In the genomic region with DNA sequence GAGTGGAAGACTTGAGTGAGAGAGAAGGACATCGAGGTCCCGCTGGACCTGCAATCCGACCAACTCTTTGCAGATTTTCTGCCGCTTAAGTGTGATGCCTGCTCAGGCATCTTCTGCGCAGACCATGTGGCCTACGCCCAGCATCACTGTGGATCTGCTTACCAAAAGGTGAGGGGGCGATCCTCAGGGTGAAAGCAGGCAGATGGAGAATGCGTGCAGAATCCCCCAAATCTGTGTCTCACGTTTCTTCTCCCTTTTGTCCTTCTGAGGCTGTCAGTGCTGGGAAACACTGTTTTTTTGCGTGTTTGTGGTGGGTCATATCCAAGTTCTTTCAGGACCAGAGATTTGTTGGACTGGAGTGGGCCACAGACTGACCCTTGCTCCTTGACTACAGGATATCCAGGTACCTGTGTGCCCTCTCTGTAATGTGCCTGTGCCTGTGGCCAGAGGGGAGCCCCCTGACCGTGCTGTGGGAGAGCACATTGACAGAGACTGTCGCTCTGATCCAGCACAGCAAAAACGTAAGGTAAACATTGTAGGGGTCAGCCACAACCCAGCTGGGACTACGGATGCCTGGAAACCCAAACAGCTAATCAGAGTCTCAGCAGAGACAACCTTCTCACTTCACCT, we compare ENCODE assay signal across 8 cellular contexts. TPM values are rescaled to one million over a fixed set of nuclear protein-coding genes. Genes with fewer than 3 reads are reported as not detected.
DNase-seq lines count a peak whose midpoint lies in the region; ATAC-seq and TF ChIP-seq lines count a peak whose summit lies in the region.

No MANE protein-coding gene starts in this region.

- peaks cover 28% of the 10 kb centered on the region for H3K36me3 Mint-ChIP-seq in activated CD8-positive, alpha-beta memory T cell treated with anti-CD3 and anti-CD28 coated beads, Interleukin-2, amount 10 ng/mL, durations not matched to agents 7 days and 5 days
- H3K36me3 Mint-ChIP-seq in brain, result peaks cover 15% of the 10 kb centered on the region

- no peaks in the 10 kb centered on the region for H3K27me3 ChIP-seq in liver (ENCODE audit: control insufficient read depth in 4 of 4, insufficient read depth in 4 of 4, low read length in 3 of 4)
- H3K27me3 ChIP-seq in tibial nerve, result no peaks in the 10 kb centered on the region

- H3K4me1 Mint-ChIP-seq in activated CD8-positive, alpha-beta memory T cell treated with anti-CD3 and anti-CD28 coated beads, Interleukin-2, amount 10 ng/mL, durations not matched to agents 7 days and 5 days, result peaks cover 56% of the 10 kb centered on the region
- peaks cover 30% of the 10 kb centered on the region for H3K4me1 Mint-ChIP-seq in brain

- H3K9ac ChIP-seq in liver (ENCODE audit: low read depth in 1 of 2, low read length in 2 of 2), result peak overlapping the region; percentile 23 to 32

- peak overlapping the region; percentile 95 to 97 for H3K27ac ChIP-seq in liver (ENCODE audit: low read depth in 1 of 2, low read length in 2 of 2)
- H3K27ac ChIP-seq in tibial nerve, result peak overlapping the region; percentile 97 to 99 (median 98)

- peak overlapping the region; percentile 81 for H3K4me3 Mint-ChIP-seq in activated CD8-positive, alpha-beta memory T cell treated with anti-CD3 and anti-CD28 coated beads, Interleukin-2, amount 10 ng/mL, durations not matched to agents 7 days and 5 days
- peak overlapping the region; percentile 84 to 98 (median 97) for H3K4me3 Mint-ChIP-seq in brain

- TF ChIP-seq POLR2A in tibial nerve (IDR thresholded peaks at IDR 0.05) (no peak), GM18505 (IDR thresholded peaks at IDR 0.05; ENCODE audit: borderline replicate concordance, extremely low read depth, insufficient read depth, insufficient read length) (no peak)

- no peak for TF ChIP-seq RAD21 in liver (IDR thresholded peaks at IDR 0.05)

- 14% methylated on average over 14 of the region's 14 CpGs for WGBS in liver
- WGBS in tibial nerve, 2 donors, result 21 to 29% methylated on average over 14 of the region's 14 CpGs

- peaks cover 5% of the 10 kb centered on the region for H3K9me3 Mint-ChIP-seq in activated CD8-positive, alpha-beta memory T cell treated with anti-CD3 and anti-CD28 coated beads, Interleukin-2, amount 10 ng/mL, durations not matched to agents 7 days and 5 days (ENCODE audit: low read depth)
- H3K9me3 Mint-ChIP-seq in brain, result peaks cover 0 to 6% (median 2%) of the 10 kb centered on the region in 5 experiments

- no peaks in the 10 kb centered on the region for H3K27me3 Mint-ChIP-seq in activated CD8-positive, alpha-beta memory T cell treated with anti-CD3 and anti-CD28 coated beads, Interleukin-2, amount 10 ng/mL, durations not matched to agents 7 days and 5 days
- no peaks in the 10 kb centered on the region for H3K27me3 Mint-ChIP-seq in brain

- H3K4me1 ChIP-seq in liver (ENCODE audit: control insufficient read depth in 4 of 4, insufficient read depth in 4 of 4, low read length in 3 of 4), result peaks cover 3 to 26% (median 23%) of the 10 kb centered on the region in 4 donors
- peaks cover 0 to 23% (median 12%) of the 10 kb centered on the region in 4 donors for H3K4me1 ChIP-seq in tibial nerve

- TF ChIP-seq CTCF in brain (conservative IDR thresholded peaks at IDR 0.05) (no peak), liver (IDR thresholded peaks at IDR 0.05; ENCODE audit: low read depth, low read length, missing input control) (no peak), tibial nerve (IDR thresholded peaks at IDR 0.05) (no peak)

- no peak for ATAC-seq in activated CD8-positive, alpha-beta memory T cell treated with anti-CD3 and anti-CD28 coated beads, Interleukin-2, amount 10 ng/mL, durations not matched to agents 7 days and 5 days
- ATAC-seq in GM18505 (IDR thresholded peaks at IDR 0.05; ENCODE audit: unreplicated experiment), result no peak

- H3K4me3 ChIP-seq in liver (ENCODE audit: low read depth in 1 of 3, low read length in 3 of 3), result peak overlapping the region; percentile 11 to 95 (median 78)
- H3K4me3 ChIP-seq in tibial nerve, result peak overlapping the region; percentile 68 to 82 (median 76)

- H3K9me3 ChIP-seq in liver (ENCODE audit: control insufficient read depth in 4 of 4, low read length in 3 of 4) (no peaks in the 10 kb centered on the region), tibial nerve (no peaks in the 10 kb centered on the region)

- CTCF ChIA-PET in activated CD8-positive, alpha-beta memory T cell treated with anti-CD3 and anti-CD28 coated beads, Interleukin-2, amount 10 ng/mL, durations not matched to agents 7 days and 5 days (lab: Charles Lee), result interaction anchor here (0.6 to 6.9 kb wide), 17 partner anchors 9 to 88 kb away, joined by 3 to 65 read pairs (median 7); a partner anchor contains a TSS

- peak overlapping the region; percentile 93 for H3K27ac Mint-ChIP-seq in activated CD8-positive, alpha-beta memory T cell treated with anti-CD3 and anti-CD28 coated beads, Interleukin-2, amount 10 ng/mL, durations not matched to agents 7 days and 5 days
- H3K27ac Mint-ChIP-seq in brain, result peak overlapping the region; percentile 75 to 92 (median 87)

- H3K36me3 ChIP-seq in liver (ENCODE audit: control insufficient read depth in 4 of 4, insufficient read depth in 3 of 4, low read depth in 1 of 4, low read length in 3 of 4) (peaks cover 2 to 16% (median 8%) of the 10 kb centered on the region in 4 donors), tibial nerve (peaks cover 0 to 43% (median 9%) of the 10 kb centered on the region in 3 donors)

- TF ChIP-seq EP300 in tibial nerve (IDR thresholded peaks at IDR 0.05), result no peak

- DNase-seq in activated CD8-positive, alpha-beta memory T cell treated with anti-CD3 and anti-CD28 coated beads, Interleukin-2, amount 10 ng/mL, durations not matched to agents 7 days and 5 days, result no peak
- no peak for DNase-seq in activated CD8-positive, alpha-beta memory T cell treated with anti-CD3 and anti-CD28 coated beads, Interleukin-2, amount 50 U/mL, for 4 hours
- no peak for DNase-seq in tibial nerve (ENCODE audit: low spot score in 2 of 2)
- DNase-seq in DMS153 treated with DMSO at 0.1 percent for 48 hours (lab: John Stamatoyannopoulos, UW; ENCODE audit: unreplicated experiment), result no peak
- no peak for DNase-seq in HCEC 1CT

TF ChIP-seq in liver, 16 proteins besides CTCF, POLR2A, EP300 and RAD21 (continues in another document):
- TF ChIP-seq, protein P1, sequence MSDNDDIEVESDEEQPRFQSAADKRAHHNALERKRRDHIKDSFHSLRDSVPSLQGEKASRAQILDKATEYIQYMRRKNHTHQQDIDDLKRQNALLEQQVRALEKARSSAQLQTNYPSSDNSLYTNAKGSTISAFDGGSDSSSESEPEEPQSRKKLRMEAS (IDR thresholded peaks at IDR 0.05), result no peak
- TF ChIP-seq SP1 (IDR thresholded peaks at IDR 0.05), result no peak
- no peak for TF ChIP-seq JUND (IDR thresholded peaks at IDR 0.05)

RNA-seq across cellular contexts. Expression of a gene that starts 0.8 kb away (rescaled TPM):
- total RNA-seq in activated CD8-positive, alpha-beta memory T cell treated with anti-CD3 and anti-CD28 coated beads, Interleukin-2, amount 10 ng/mL, durations not matched to agents 7 days and 5 days, result 10 to 100 TPM; 60.2 to 60.6 TPM
- polyA plus RNA-seq in brain (ENCODE audit: insufficient read depth, low read depth, low replicate concordance) (40.3 TPM), liver (10 to 100 TPM; 21.9 to 53.8 TPM)
- total RNA-seq in liver (10 to 100 TPM; 19.6 to 29.8 TPM), tibial nerve (10 to 100 TPM; 30.3 to 58.8 (median 50.5) TPM)

RNA-seq across cellular contexts. Expression of a gene that starts 11.4 kb away (rescaled TPM):
- total RNA-seq in activated CD8-positive, alpha-beta memory T cell treated with anti-CD3 and anti-CD28 coated beads, Interleukin-2, amount 10 ng/mL, durations not matched to agents 7 days and 5 days, result 10 to 100 TPM; 12.6 to 15.2 TPM
- polyA plus RNA-seq in brain (ENCODE audit: insufficient read depth, low read depth, low replicate concordance) (24.3 TPM), liver (10 to 100 TPM; 19.0 to 68.1 TPM)
- total RNA-seq in liver (10 to 100 TPM; 27.5 to 96.1 TPM), tibial nerve (10 to 100 TPM; 22.7 to 43.2 (median 36.1) TPM)

RNA-seq across cellular contexts. Expression of a gene that starts 22.1 kb away (rescaled TPM):
- 10 to 100 TPM; 56.6 to 60.7 TPM for total RNA-seq in activated CD8-positive, alpha-beta memory T cell treated with anti-CD3 and anti-CD28 coated beads, Interleukin-2, amount 10 ng/mL, durations not matched to agents 7 days and 5 days
- 59.1 TPM for polyA plus RNA-seq in brain (ENCODE audit: insufficient read depth, low read depth, low replicate concordance)
- 10 to 100 TPM; 44.7 to 68.1 TPM for total RNA-seq in liver
- polyA plus RNA-seq in liver, result 10 to 100 TPM; 24.3 to 31.1 TPM
- total RNA-seq in tibial nerve, result 10 to 100 TPM; 23.4 to 40.0 (median 30.5) TPM

RNA-seq across cellular contexts. Expression of a gene that starts 22.2 kb away (rescaled TPM):
- 100 to 1,000 TPM in 1 of 2 experiments, 10 to 100 TPM in 1; 89.4 to 105 TPM for total RNA-seq in activated CD8-positive, alpha-beta memory T cell treated with anti-CD3 and anti-CD28 coated beads, Interleukin-2, amount 10 ng/mL, durations not matched to agents 7 days and 5 days
- polyA plus RNA-seq in brain (ENCODE audit: insufficient read depth, low read depth, low replicate concordance) (19.2 TPM), liver (10 to 100 TPM in 1 of 2 donors, 1 to 10 TPM in 1; 9.0 to 25.5 TPM)
- total RNA-seq in liver (10 to 100 TPM; 15.5 to 30.6 TPM), tibial nerve (100 to 1,000 TPM in 2 of 4 donors, 10 to 100 TPM in 2; 84.5 to 106 (median 97.6) TPM)

RNA-seq across cellular contexts. Expression of a gene that starts 29.3 kb away (rescaled TPM):
- 100 to 1,000 TPM in 1 of 2 experiments, 10 to 100 TPM in 1; 95.8 to 110 TPM for total RNA-seq in activated CD8-positive, alpha-beta memory T cell treated with anti-CD3 and anti-CD28 coated beads, Interleukin-2, amount 10 ng/mL, durations not matched to agents 7 days and 5 days
- polyA plus RNA-seq in brain (ENCODE audit: insufficient read depth, low read depth, low replicate concordance) (161 TPM), liver (10 to 100 TPM; 21.7 to 42.8 TPM)
- total RNA-seq in liver (10 to 100 TPM; 34.1 to 41.2 TPM), tibial nerve (10 to 100 TPM; 45.8 to 59.4 (median 54.3) TPM)
